Comparison of ENCODE assay signal across 25 cellular contexts in genomic region chr7:17054206-17054605, GRCh38.
"Had no signal": no experiment of that assay in that cellular context is flagged by ENCODE, and none has a peak within 500 bp of the region (broad histone marks: within the 10 kb centered on the region; RNA-seq: fewer than 3 reads in every experiment).

No MANE protein-coding gene starts in this region.

- H3K27ac ChIP-seq: adrenal gland, body of pancreas, RWPE1, SJCRH30 had no signal

- DNase-seq: activated CD4-positive, alpha-beta T cell treated with anti-CD3 and anti-CD28 coated beads for 4 hours; activated CD8-positive, alpha-beta memory T cell treated with anti-CD3 and anti-CD28 coated beads, Interleukin-2, amount 50 U/mL, for 4 hours; activated CD8-positive, alpha-beta T cell treated with anti-CD3 and anti-CD28 coated beads for 36 hours; activated naive CD4-positive, alpha-beta T cell treated with anti-CD3 and anti-CD28 coated beads, Interleukin-2, amount 50 U/mL, for 16 hours; activated naive CD8-positive, alpha-beta T cell treated with anti-CD3 and anti-CD28 coated beads, Interleukin-2, amount 10 ng/mL, durations not matched to agents 7 days and 5 days; activated T-cell treated with anti-CD3 and anti-CD28 coated beads, Interleukin-2, amount 50 U/mL, for 72 hours; adrenal gland; aorta; body of pancreas; Kasumi-1; KBM-7; MV-4-11; NCI-H1092 treated with DMSO at 0.1 percent for 48 hours; NCI-H1417 treated with DMSO at 0.1 percent for 48 hours; NCI-H1694; NCI-H2029; NCI-H345; NCI-H510A; NCI-H526 treated with DMSO at 0.1 percent for 48 hours; NK-92 treated with Interleukin-12 subunit alpha and Interleukin-12 subunit beta, amount 100 ng/mL, for 24 hours; OCI-M1; Right ventricle myocardium superior; SJCRH30; SK-N-SH had no signal
